Comparison of ENCODE assay signal across 1 cellular context in genomic region chr1:53220171-53220961, GRCh38.
A peak's percentile ranks its signal among the peaks of the same experiment; 100 is the strongest.
TF ChIP-seq lines count a peak whose summit lies in the region.

Gene CZIB (minus strand): TSS chr1:53220634. CDS start chr1:53220575, 59 bp downstream.

TF ChIP-seq in K562, 482 proteins besides CTCF, POLR2A, EP300 and RAD21 (continued from another document and continues in another):
- TF ChIP-seq AFF1 (IDR thresholded peaks at IDR 0.05; ENCODE audit: low read depth in 1 of 2, partially characterized antibody in 2 of 2) (no peak), TRIM24 (IDR thresholded peaks at IDR 0.05) (peak in 1 of 2 experiments; percentile 48; a peak in 1 of 4 replicates), ZBTB12 (CRISPR knock-in tag; IDR thresholded peaks at IDR 0.05) (peak; percentile 51; the same call in 1 of the 2 replicates), KLF6 (CRISPR knock-in tag; IDR thresholded peaks at IDR 0.05; ENCODE audit: borderline replicate concordance) (peak; percentile 69; the same call in 1 of the 2 replicates), TARDBP (IDR thresholded peaks at IDR 0.05) (peak; percentile 65), SIX5 (IDR thresholded peaks at IDR 0.05; ENCODE audit: borderline replicate concordance in 1 of 2, insufficient read depth in 1 of 2, low read depth in 1 of 2, low read length in 2 of 2) (no peak), FOXM1 (IDR thresholded peaks at IDR 0.05; ENCODE audit: low read depth) (no peak), FOXM1 (CRISPR knock-in tag; IDR thresholded peaks at IDR 0.05; ENCODE audit: low read depth) (peak; percentile 75; the same call in 1 of the 2 replicates), ZBTB40 (IDR thresholded peaks at IDR 0.05) (peak; percentile 83), ZBTB40 (CRISPR knock-in tag; IDR thresholded peaks at IDR 0.05) (no peak), ETV1 (tag; conservative IDR thresholded peaks at IDR 0.05; ENCODE audit: low read depth) (peak; percentile 95), POLR2G (IDR thresholded peaks at IDR 0.05; ENCODE audit: low read depth, low read length) (peak; percentile 99), EGR1 (conservative IDR thresholded peaks at IDR 0.05) (peak; percentile 96), CREB3L1 (IDR thresholded peaks at IDR 0.05; ENCODE audit: borderline replicate concordance, low read depth) (peak; percentile 93), ZNF140 (CRISPR knock-in tag; IDR thresholded peaks at IDR 0.05) (no peak), MAX (CRISPR knock-in tag; IDR thresholded peaks at IDR 0.05) (peak; percentile 90), NR4A1 (CRISPR knock-in tag; IDR thresholded peaks at IDR 0.05) (peak; percentile 60; the same call in 1 of the 2 replicates), NR4A1 (tag; IDR thresholded peaks at IDR 0.05) (no peak), ZNF740 (CRISPR knock-in tag; IDR thresholded peaks at IDR 0.05) (peak; percentile 73; the same call in 1 of the 2 replicates), ZNF740 (tag; IDR thresholded peaks at IDR 0.05) (no peak), ZKSCAN8 (CRISPR knock-in tag; IDR thresholded peaks at IDR 0.05) (no peak), MTA1 (IDR thresholded peaks at IDR 0.05; ENCODE audit: borderline replicate concordance) (0 out of 2 replicates have a peak, but pooled peaks have one; percentile 52), MEF2D (tag; conservative IDR thresholded peaks at IDR 0.05; ENCODE audit: low read depth) (no peak; the same call in 1 of the 2 replicates), NCOR1 (IDR thresholded peaks at IDR 0.05) (peak; percentile 34), ZNF445 (CRISPR knock-in tag; IDR thresholded peaks at IDR 0.05; ENCODE audit: low read depth) (no peak), E2F6 (IDR thresholded peaks at IDR 0.05; ENCODE audit: borderline replicate concordance in 1 of 2, extremely low read depth in 1 of 2, insufficient read depth in 1 of 2, insufficient read length in 1 of 2, low read depth in 1 of 2, low read length in 1 of 2, poor library complexity in 1 of 2, severe bottlenecking in 1 of 2) (peak; percentile 19 to 71), ETS1 (conservative IDR thresholded peaks at IDR 0.05; ENCODE audit: control insufficient read depth, low read depth, low read length) (peak; percentile 70), DEAF1 (CRISPR knock-in tag; IDR thresholded peaks at IDR 0.05) (no peak), JUN (IDR thresholded peaks at IDR 0.05; ENCODE audit: borderline replicate concordance, low read depth, low read length) (no peak), JUN (CRISPR knock-in tag; IDR thresholded peaks at IDR 0.05; ENCODE audit: borderline replicate concordance) (peak; percentile 84; the same call in 1 of the 2 replicates), CREB1 (IDR thresholded peaks at IDR 0.05) (peak; percentile 73; the same call in 1 of the 2 replicates), CREB1 (CRISPR knock-in tag; IDR thresholded peaks at IDR 0.05) (peak; percentile 74; the same call in 1 of the 2 replicates), ZFX (CRISPR knock-in tag; IDR thresholded peaks at IDR 0.05) (peak; percentile 98), CCNT2 (IDR thresholded peaks at IDR 0.05; ENCODE audit: borderline replicate concordance, extremely low read depth, insufficient read length, low read depth, low read length) (peak; percentile 82), MBD2 (IDR thresholded peaks at IDR 0.05; ENCODE audit: borderline replicate concordance, low read depth) (peak; percentile 91), EZH2 (IDR thresholded peaks at IDR 0.05; ENCODE audit: borderline replicate concordance, low read depth, low read length) (no peak), ARNT (IDR thresholded peaks at IDR 0.05) (no peak), PPARD (CRISPR knock-in tag; IDR thresholded peaks at IDR 0.05) (no peak)
